18 cellular contexts compared by ENCODE assay signal in genomic region chr5:158133369-158133768, GRCh38.
DNase-seq lines count a peak whose midpoint lies in the region.
"Had no signal": no experiment of that assay in that cellular context is flagged by ENCODE, and none has a peak within 500 bp of the region (broad histone marks: within the 10 kb centered on the region; RNA-seq: fewer than 3 reads in every experiment).

No MANE protein-coding gene starts in this region.

- DNase-seq in EH (ENCODE audit: low read depth) (peak; percentile 24), ELR (ENCODE audit: low read depth) (peak; percentile 25), NCI-H69 (lab: John Stamatoyannopoulos, UW) (peak; percentile 52), dermis microvascular lymphatic vessel endothelial cell (ENCODE audit: low read depth in 2 of 2) (peak; percentile 7 to 87), HT-29 (ENCODE audit: low spot score) (no peak), hypothalamus (lab: John Stamatoyannopoulos, UW) (no peak), AG08395 (ENCODE audit: low spot score) (no peak)
- DNase-seq: CD4-positive, CD25-positive, alpha-beta regulatory T cell; DMS79; MM.1S; NCI-H1048; NCI-H1417 treated with DMSO at 0.1 percent for 48 hours; NCI-H2029 treated with DMSO at 0.1 percent for 48 hours; NCI-H2171 treated with DMSO at 0.1 percent for 48 hours; NCI-H446 treated with DMSO at 0.1 percent for 48 hours; NCI-H774; Peyer's patch; SJCRH30 had no signal

Comparison
In these comparisons a context has a peak if more than half of its experiments do, and no peak if none do; other contexts are left out.
1. DNase-seq: peak in EH (single experiment), ELR (single experiment), NCI-H69 (single experiment) and dermis microvascular lymphatic vessel endothelial cell (2 of 2); none in HT-29 (single experiment), hypothalamus (0 of 51) and AG08395 (single experiment).